ENCODE assay signal across 8 cellular contexts in genomic region chr15:68818671-68819450, GRCh38. TPM values are rescaled to one million over a fixed set of nuclear protein-coding genes. Genes with fewer than 3 reads are reported as not detected.
DNase-seq lines count a peak whose midpoint lies in the region; ATAC-seq and TF ChIP-seq lines count a peak whose summit lies in the region.

No MANE protein-coding gene starts in this region.

- H4K20me1 ChIP-seq in HCT116 (ENCODE audit: insufficient read depth), result peaks cover 4% of the 10 kb centered on the region; the same call in 1 of the 2 replicates

- no peaks in the 10 kb centered on the region for H3K9me2 ChIP-seq in HCT116 (ENCODE audit: insufficient read depth)

- RAD21 ChIA-PET in HCT116 (lab: Charles Lee; ENCODE audit: low non-redundant PET in 1 of 2, low total read pairs in 2 of 2, uncharacterized antibody in 2 of 2, unreplicated experiment in 2 of 2), result no interaction called here

- no peaks in the 10 kb centered on the region for H3K9me3 ChIP-seq in HCT116 (ENCODE audit: control insufficient read depth in 1 of 2, insufficient read depth in 1 of 2, low read depth in 1 of 2, low read length in 2 of 2)
- no peaks in the 10 kb centered on the region for H3K9me3 ChIP-seq in adrenal gland (replicated peaks in 1 of 3)
- no peaks in the 10 kb centered on the region for H3K9me3 ChIP-seq in right atrium auricular region
- no peaks in the 10 kb centered on the region for H3K9me3 ChIP-seq in psoas muscle

- DNase-seq in Ammon's horn (ENCODE audit: low spot score), result peak; percentile 74
- no peak for DNase-seq in HCT116 (ENCODE audit: low read depth, low spot score)
- peak; percentile 53 for DNase-seq in SIG-M5 (lab: John Stamatoyannopoulos, UW)
- peak; percentile 49 to 74 (median 55) for DNase-seq in adrenal gland
- DNase-seq in right atrium auricular region (ENCODE audit: low spot score), result no peak
- DNase-seq in psoas muscle, result peak; percentile 53 to 79
- DNase-seq in LoVo (ENCODE audit: low spot score), result no peak

- ATAC-seq in HCT116 (peak; percentile 5; the same call in 1 of the 2 replicates), psoas muscle (peak; percentile 11 to 43 (median 16)), GM21515 (IDR thresholded peaks at IDR 0.05; ENCODE audit: unreplicated experiment) (no peak)

- peaks cover 13 to 39% of the 10 kb centered on the region in 2 experiments for H3K4me1 ChIP-seq in HCT116 (ENCODE audit: control insufficient read depth in 1 of 2, insufficient read depth in 2 of 2, low read length in 2 of 2)
- H3K4me1 ChIP-seq in adrenal gland (replicated peaks in 1 of 2), result peaks cover 9 to 43% of the 10 kb centered on the region in 2 donors
- H3K4me1 ChIP-seq in right atrium auricular region, result peaks cover 0 to 32% of the 10 kb centered on the region in 2 donors
- H3K4me1 ChIP-seq in psoas muscle, result peaks cover 33% of the 10 kb centered on the region

- WGBS in adrenal gland, 4 donors, result 0 to 1% (median 1%) methylated on average over 18 to 77 of the region's 77 CpGs
- 0 to 1% (median 1%) methylated on average over 58 to 77 of the region's 77 CpGs for WGBS in psoas muscle, 3 donors

- TF ChIP-seq CTCF in HCT116 (IDR thresholded peaks at IDR 0.05 in 2 of 3, conservative IDR thresholded peaks at IDR 0.05 in 1 of 3; ENCODE audit: borderline replicate concordance in 1 of 3, insufficient read depth in 1 of 3, low read depth in 2 of 3, low read length in 2 of 3) (no peak), adrenal gland (IDR thresholded peaks at IDR 0.05) (no peak), right atrium auricular region (IDR thresholded peaks at IDR 0.05) (no peak), psoas muscle (IDR thresholded peaks at IDR 0.05) (no peak)

- H2AFZ ChIP-seq in HCT116 (ENCODE audit: low read depth, low read length, poor library complexity, severe bottlenecking), result no peak overlapping the region

- H3K4me2 ChIP-seq in HCT116 (ENCODE audit: low read length), result peak overlapping the region; percentile 96

- H3K27me3 ChIP-seq in HCT116 (ENCODE audit: insufficient read depth, low read length) (no peaks in the 10 kb centered on the region), adrenal gland (no peaks in the 10 kb centered on the region), right atrium auricular region (no peaks in the 10 kb centered on the region), psoas muscle (ENCODE audit: insufficient read depth in 3 of 3, low read length in 2 of 3) (no peaks in the 10 kb centered on the region)

- BruUV-seq in HCT116 (replicated peaks; lab: Mats Ljungman, UMichigan), result TSS peak; percentile 48

- peak overlapping the region; percentile 72 to 82 for H3K4me3 ChIP-seq in HCT116 (replicated peaks in 1 of 2; ENCODE audit: low read depth in 1 of 2, low read length in 2 of 2)
- H3K4me3 ChIP-seq in adrenal gland, result peak overlapping the region; percentile 80 to 97 (median 87)
- peak overlapping the region; percentile 89 to 95 for H3K4me3 ChIP-seq in right atrium auricular region
- H3K4me3 ChIP-seq in psoas muscle, result peak overlapping the region; percentile 86

- H3K9ac ChIP-seq in HCT116 (ENCODE audit: low read length), result peak overlapping the region; percentile 91

- H3K27ac ChIP-seq in HCT116 (ENCODE audit: low read depth, low read length), result peak overlapping the region; percentile 96
- H3K27ac ChIP-seq in adrenal gland, result peak overlapping the region; percentile 95 to 99 (median 97)
- H3K27ac ChIP-seq in right atrium auricular region, result peak overlapping the region; percentile 99 to 100
- H3K27ac ChIP-seq in psoas muscle, result peak overlapping the region; percentile 99

- H3K79me2 ChIP-seq in HCT116 (ENCODE audit: insufficient read depth, low read length), result peaks cover 84% of the 10 kb centered on the region

- TF ChIP-seq POLR2A in HCT116 (IDR thresholded peaks at IDR 0.05; ENCODE audit: borderline replicate concordance, extremely low read depth, insufficient read depth, insufficient read length), result no peak
- TF ChIP-seq POLR2A in adrenal gland (IDR thresholded peaks at IDR 0.05), result peak; percentile 15 to 37

- TF ChIP-seq RAD21 in HCT116 (IDR thresholded peaks at IDR 0.05; ENCODE audit: low read depth), result no peak

- intact Hi-C loops in HCT116 (cut with micrococcal nuclease) (no loop called here), adrenal gland (cut with DNase I) (loop anchor here in 1 of 2 donors (5.0 kb wide), 1 partner anchor 37 kb away; no protein-coding TSS in a partner anchor), psoas muscle (cut with DNase I) (loop anchor here in 1 of 2 donors (2.0 kb wide), 1 partner anchor 24 kb away; no protein-coding TSS in a partner anchor)

- CTCF ChIA-PET in HCT116 (lab: Charles Lee), result interaction anchor here (1.1 to 1.6 kb wide), 2 partner anchors 57 kb away, joined by 3 to 7 read pairs; no protein-coding TSS in a partner anchor

- H3K36me3 ChIP-seq in HCT116 (ENCODE audit: control insufficient read depth in 1 of 2, insufficient read depth in 2 of 2, low read length in 2 of 2) (0 out of 4 replicates have a peak, but pooled peaks cover 0 to 3% of the 10 kb centered on the region in 2 experiments), adrenal gland (replicated peaks in 1 of 2) (no peaks in the 10 kb centered on the region), right atrium auricular region (no peaks in the 10 kb centered on the region), psoas muscle (ENCODE audit: insufficient read depth in 1 of 2, low read depth in 1 of 2) (no peaks in the 10 kb centered on the region)

- POLR2A ChIA-PET in HCT116 (lab: Charles Lee), result no interaction called here

TF ChIP-seq in HCT116, 20 proteins besides CTCF, POLR2A, EP300 and RAD21:
- TF ChIP-seq JUND (IDR thresholded peaks at IDR 0.05), result no peak
- TF ChIP-seq ATF3 (IDR thresholded peaks at IDR 0.05), result no peak
- TF ChIP-seq ZFX (IDR thresholded peaks at IDR 0.05), result peak; percentile 50; the same call in 1 of the 2 replicates
- TF ChIP-seq ZNF274 (IDR thresholded peaks at IDR 0.05; ENCODE audit: low read depth, low read length), result no peak
- no peak; the same call in 1 of the 2 replicates for TF ChIP-seq POLR2AphosphoS5 (IDR thresholded peaks at IDR 0.05; ENCODE audit: low read depth, low read length)
- no peak for TF ChIP-seq SP1 (IDR thresholded peaks at IDR 0.05; ENCODE audit: low read depth)
- TF ChIP-seq EZH2 (IDR thresholded peaks at IDR 0.05), result no peak
- 0 out of 2 replicates have a peak, but pooled peaks have one; percentile 27 for TF ChIP-seq MAX (IDR thresholded peaks at IDR 0.05)
- no peak for TF ChIP-seq FOSL1 (IDR thresholded peaks at IDR 0.05; ENCODE audit: low read depth)

RNA-seq across cellular contexts. Expression of gene ANP32A, which starts 1.8 kb away (rescaled TPM):
- total RNA-seq in HCT116 (2021; ENCODE audit: unreplicated experiment) (220 TPM), adrenal gland (10 to 100 TPM; 45.5 to 92.5 (median 76.8) TPM), right atrium auricular region (10 to 100 TPM; 60.9 to 69.2 TPM), psoas muscle (10 to 100 TPM; 56.7 to 89.2 (median 83.3) TPM)
- polyA plus RNA-seq in HCT116 (2012), result 121 and 151 TPM in 2 replicates
- polyA plus RNA-seq in adrenal gland (100 to 1,000 TPM in 1 of 3 donors, 10 to 100 TPM in 2; 44.5 to 170 (median 97.3) TPM), psoas muscle (10 to 100 TPM; 79.4 to 98.2 (median 89.6) TPM)

Comparison
In these comparisons a context has a peak if more than half of its experiments do, and no peak if none do; other contexts are left out.
1. DNase-seq: peak in Ammon's horn (single experiment), SIG-M5 (single experiment), adrenal gland (7 of 7) and psoas muscle (2 of 2); none in HCT116 (single experiment), right atrium auricular region (single experiment) and LoVo (single experiment).
2. Peak in every context shown above with its lines, with median percentiles within 50 percentile points of each other: H3K27ac ChIP-seq and H3K4me3 ChIP-seq.